Comparison of ENCODE assay signal across 17 cellular contexts in genomic region chr21:15297829-15298228, GRCh38.
DNase-seq lines count a peak whose midpoint lies in the region; ATAC-seq and TF ChIP-seq lines count a peak whose summit lies in the region.
"Had no signal": no experiment of that assay in that cellular context is flagged by ENCODE, and none has a peak within 500 bp of the region (broad histone marks: within the 10 kb centered on the region; RNA-seq: fewer than 3 reads in every experiment).

No MANE protein-coding gene starts in this region.

- no peak for TF ChIP-seq CTCF in neural progenitor cell (IDR thresholded peaks at IDR 0.05)

- ATAC-seq in memory B cell (ENCODE audit: low read depth) (peak; percentile 37), HG02571 (IDR thresholded peaks at IDR 0.05; ENCODE audit: unreplicated experiment) (no peak)
- ATAC-seq: CD8-positive, alpha-beta T cell had no signal

- H3K4me2 ChIP-seq in BLaER1 (peak overlapping the region; percentile 4; the same call in 1 of the 2 replicates), neural progenitor cell (no peak overlapping the region)
- H3K4me2 ChIP-seq: BLaER1 treated with 17β-estradiol and CSF1 and Interleukin-3, amounts not matched to agents 10 nM and 100 nM had no signal

- H3K4me1 Mint-ChIP-seq in memory B cell (no peaks in the 10 kb centered on the region), neural progenitor cell (peaks cover 26% of the 10 kb centered on the region)

- H3K4me1 ChIP-seq in BLaER1 (peaks cover 7% of the 10 kb centered on the region; the same call in 1 of the 2 replicates), neural progenitor cell (peaks cover 6% of the 10 kb centered on the region)
- H3K4me1 ChIP-seq: BE2C had no signal

- H3K9me3 Mint-ChIP-seq in memory B cell (peaks cover 10% of the 10 kb centered on the region), neural progenitor cell (peaks cover 24% of the 10 kb centered on the region)

- H3K36me3 ChIP-seq in BLaER1: no peaks in the 10 kb centered on the region; the same call in 1 of the 2 replicates
- H3K36me3 ChIP-seq in neural progenitor cell: no peaks in the 10 kb centered on the region
- H3K36me3 ChIP-seq: BE2C; BLaER1 treated with 17β-estradiol and CSF1 and Interleukin-3, amounts not matched to agents 10 nM and 100 nM had no signal

- H3K9ac ChIP-seq in BLaER1 (no peak overlapping the region), neural progenitor cell (no peak overlapping the region)
- H3K9ac ChIP-seq: BLaER1 treated with 17β-estradiol and CSF1 and Interleukin-3, amounts not matched to agents 10 nM and 100 nM had no signal

- no peaks in the 10 kb centered on the region for H3K79me2 ChIP-seq in neural progenitor cell (ENCODE audit: low read depth)

- H4K20me1 ChIP-seq in BLaER1 (no peaks in the 10 kb centered on the region), neural progenitor cell (ENCODE audit: low read depth) (no peaks in the 10 kb centered on the region)
- H4K20me1 ChIP-seq: BLaER1 treated with 17β-estradiol and CSF1 and Interleukin-3, amounts not matched to agents 10 nM and 100 nM had no signal

- H3K27me3 Mint-ChIP-seq in memory B cell: no peaks in the 10 kb centered on the region
- no peaks in the 10 kb centered on the region for H3K27me3 Mint-ChIP-seq in neural progenitor cell (ENCODE audit: insufficient read depth, low read depth)
- H3K27me3 Mint-ChIP-seq: CD4-positive, alpha-beta T cell had no signal

- H3K27ac Mint-ChIP-seq in memory B cell (no peak overlapping the region), neural progenitor cell (peak overlapping the region; percentile 51)
- H3K27ac Mint-ChIP-seq: CD4-positive, alpha-beta T cell; CD8-positive, alpha-beta T cell had no signal

- H3K27ac ChIP-seq in BLaER1 (no peak overlapping the region), neural progenitor cell (no peak overlapping the region)
- H3K27ac ChIP-seq: BLaER1 treated with 17β-estradiol and CSF1 and Interleukin-3, amounts not matched to agents 10 nM and 100 nM; C4-2B had no signal

- no peaks in the 10 kb centered on the region for H3F3A ChIP-seq in neural progenitor cell (ENCODE audit: low read depth)

- peaks cover 33% of the 10 kb centered on the region for H3K9me3 ChIP-seq in BLaER1
- no peaks in the 10 kb centered on the region for H3K9me3 ChIP-seq in neural progenitor cell (ENCODE audit: low read depth)
- H3K9me3 ChIP-seq: BE2C had no signal

- H3K4me3 ChIP-seq in BLaER1: no peak overlapping the region
- H3K4me3 ChIP-seq in neural progenitor cell: no peak overlapping the region
- H3K4me3 ChIP-seq: BLaER1 treated with 17β-estradiol and CSF1 and Interleukin-3, amounts not matched to agents 10 nM and 100 nM had no signal

- DNase-seq in memory B cell (ENCODE audit: low spot score in 2 of 2) (no peak), neural progenitor cell (ENCODE audit: low spot score) (no peak), NCI-H774 (lab: John Stamatoyannopoulos, UW) (no peak), HUDEP-2 (lab: John Stamatoyannopoulos, UW; ENCODE audit: unreplicated experiment in 76 of 76) (no peak)
- DNase-seq: 8988T; ACHN; BE2C; Caco-2; Calu3; CD4-positive, alpha-beta T cell; CD8-positive, alpha-beta T cell; DMS79 treated with DMSO at 0.1 percent for 48 hours; GF-D8 had no signal

- H3K4me3 Mint-ChIP-seq in memory B cell (no peak overlapping the region), neural progenitor cell (no peak overlapping the region)
- H3K4me3 Mint-ChIP-seq: CD4-positive, alpha-beta T cell; CD8-positive, alpha-beta T cell had no signal

- H3K27me3 ChIP-seq in BLaER1 (no peaks in the 10 kb centered on the region), neural progenitor cell (no peaks in the 10 kb centered on the region)
- H3K27me3 ChIP-seq: BE2C; BLaER1 treated with 17β-estradiol and CSF1 and Interleukin-3, amounts not matched to agents 10 nM and 100 nM had no signal

- H2AFZ ChIP-seq in neural progenitor cell (replicated peaks): no peak overlapping the region

- H3K36me3 Mint-ChIP-seq in memory B cell (peaks cover 5% of the 10 kb centered on the region), neural progenitor cell (peaks cover 9% of the 10 kb centered on the region)
- H3K36me3 Mint-ChIP-seq: CD8-positive, alpha-beta T cell had no signal
